Comparison of ENCODE assay signal across 10 cellular contexts in the genomic region with DNA sequence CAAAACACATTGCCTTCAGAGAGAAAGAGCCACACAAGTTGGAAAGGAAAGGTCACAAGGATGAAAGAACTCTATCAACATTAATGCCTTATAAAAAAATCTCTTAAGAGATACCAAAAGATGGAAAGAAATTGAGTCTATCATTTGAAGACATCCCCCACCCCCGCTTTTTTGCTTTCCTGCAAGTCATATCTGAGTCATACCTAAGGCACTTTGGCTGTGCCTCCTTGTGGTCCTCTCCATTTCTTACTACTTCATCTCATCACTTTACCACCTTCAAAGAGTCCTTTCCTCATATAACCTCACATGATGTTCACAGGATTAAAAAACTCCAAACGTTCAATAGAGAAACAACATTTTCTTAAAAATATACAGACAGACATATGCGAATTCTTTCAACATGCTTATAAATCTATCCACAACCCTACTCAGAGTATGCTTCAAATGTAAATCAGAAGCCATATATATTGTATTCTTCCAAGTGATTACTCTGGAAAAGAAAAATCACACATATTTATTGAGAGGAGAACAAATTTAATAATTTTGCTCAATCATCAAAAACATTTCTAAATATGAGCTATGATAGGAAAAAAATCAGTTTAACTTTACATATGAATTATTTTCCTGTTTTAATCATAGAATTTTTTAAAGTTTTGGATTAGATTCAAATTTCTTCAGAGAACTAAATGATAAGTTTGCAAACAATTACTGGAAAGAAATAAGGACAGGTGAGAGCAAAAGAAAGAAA.
DNase-seq lines count a peak whose midpoint lies in the region; ATAC-seq, FAIRE-seq and TF ChIP-seq lines count a peak whose summit lies in the region.
"Had no signal": no experiment of that assay in that cellular context is flagged by ENCODE, and none has a peak within 500 bp of the region (broad histone marks: within the 10 kb centered on the region; RNA-seq: fewer than 3 reads in every experiment).

No MANE protein-coding gene starts in this region.

- H2AK5ac ChIP-seq in IMR-90 (ENCODE audit: low read depth, low read length) = no peak overlapping the region

- no peak overlapping the region for H4K91ac ChIP-seq in IMR-90 (ENCODE audit: insufficient read depth, low read depth, low read length)

- no peak for FAIRE-seq in keratinocyte (lab: Jason Lieb, UNC)
- FAIRE-seq: H1 had no signal

- ATAC-seq in IMR-90 (ENCODE audit: low read depth) (no peak), GM21447 (IDR thresholded peaks at IDR 0.05; ENCODE audit: unreplicated experiment) (no peak)
- ATAC-seq in activated T-cell treated with anti-CD3 and anti-CD28 coated beads, Interleukin-2, amount 50 U/mL, for 4 hours = peak; percentile 77 to 79

- H3K27ac ChIP-seq in IMR-90 (ENCODE audit: insufficient read depth, low read length) (no peak overlapping the region), keratinocyte (ENCODE audit: control insufficient read depth, insufficient read depth, low read length) (no peak overlapping the region)
- H3K27ac ChIP-seq: spleen had no signal

- H3K23ac ChIP-seq in IMR-90 (ENCODE audit: low read depth, low read length) = no peak overlapping the region

- H3K9me3 Mint-ChIP-seq in activated T-cell treated with anti-CD3 and anti-CD28 coated beads, Interleukin-2, amount 50 U/mL, for 4 hours = peaks cover 5% of the 10 kb centered on the region

- intact Hi-C loops in IMR-90 (cut with micrococcal nuclease) = no loop called here

- H3K4me3 ChIP-seq in IMR-90 (ENCODE audit: insufficient read depth, low read depth, low read length) = no peak overlapping the region
- no peak overlapping the region for H3K4me3 ChIP-seq in keratinocyte (ENCODE audit: control insufficient read depth in 2 of 3, extremely low read depth in 1 of 3, insufficient read depth in 2 of 3, low read depth in 1 of 3, low read length in 3 of 3)
- H3K4me3 ChIP-seq: spleen had no signal

- TF ChIP-seq RAD21 in IMR-90 (IDR thresholded peaks at IDR 0.05; ENCODE audit: low read length) = no peak

- no peak overlapping the region for H4K5ac ChIP-seq in IMR-90 (ENCODE audit: low read depth, low read length)

- dilution Hi-C loops in IMR-90 (cut with HindIII; ENCODE audit: low sequenced_read_pairs, unreplicated experiment) (no loop called here), keratinocyte (cut with MboI; ENCODE audit: extremely low pct_ligation_motif_present, low sequenced_read_pairs) (no loop called here)

- 72% methylated on average over 2 of the region's 3 CpGs; no CpG with 5 or more reads in 1 of the 2 experiments for WGBS in IMR-90 (ENCODE audit: extremely low coverage in 2 of 2, insufficient read length in 1 of 2), 2 experiments

- peaks cover 6% of the 10 kb centered on the region for H3K36me3 Mint-ChIP-seq in activated T-cell treated with anti-CD3 and anti-CD28 coated beads, Interleukin-2, amount 50 U/mL, for 4 hours (ENCODE audit: insufficient read depth)

- CTCF ChIA-PET in IMR-90 (lab: Yijun Ruan, JAX) = no interaction called here

- no peak overlapping the region for H3K18ac ChIP-seq in IMR-90 (ENCODE audit: low read depth, low read length)

- H3K4me3 Mint-ChIP-seq in activated T-cell treated with anti-CD3 and anti-CD28 coated beads, Interleukin-2, amount 50 U/mL, for 4 hours = peak overlapping the region; percentile 11

- no peaks in the 10 kb centered on the region for H3K27me3 Mint-ChIP-seq in activated T-cell treated with anti-CD3 and anti-CD28 coated beads, Interleukin-2, amount 50 U/mL, for 4 hours (ENCODE audit: low read depth)

- H3K4me2 ChIP-seq in IMR-90 (ENCODE audit: low read depth, low read length) = no peak overlapping the region
- no peak overlapping the region for H3K4me2 ChIP-seq in keratinocyte (ENCODE audit: control insufficient read depth, extremely low read depth, insufficient read depth, low read depth, low read length)

- H2AK9ac ChIP-seq in IMR-90 (replicated peaks; ENCODE audit: low read depth, low read length, poor library complexity) = no peak overlapping the region

- H4K20me1 ChIP-seq in IMR-90 (ENCODE audit: insufficient read depth, low read length) = no peaks in the 10 kb centered on the region
- no peaks in the 10 kb centered on the region for H4K20me1 ChIP-seq in keratinocyte (ENCODE audit: control insufficient read depth, extremely low read depth, insufficient read depth, low read length)

- in situ Hi-C loops in IMR-90 (cut with MboI; ENCODE audit: low sequenced_read_pairs) = no loop called here

- no peak overlapping the region for H3K9ac ChIP-seq in IMR-90 (ENCODE audit: low read depth, low read length)
- no peak overlapping the region for H3K9ac ChIP-seq in keratinocyte (ENCODE audit: control insufficient read depth, extremely low read depth, insufficient read depth, low read length)

- H3K9me1 ChIP-seq in IMR-90 (ENCODE audit: insufficient read depth, low read length) = no peaks in the 10 kb centered on the region
- no peaks in the 10 kb centered on the region for H3K9me1 ChIP-seq in keratinocyte (ENCODE audit: control insufficient read depth, extremely low read depth, insufficient read depth, low read length)

- no peak overlapping the region for H3K56ac ChIP-seq in IMR-90 (ENCODE audit: extremely low read depth, insufficient read depth, low read length)

- H2BK120ac ChIP-seq in IMR-90 (ENCODE audit: low read depth, low read length) = no peak overlapping the region

- H3K79me2 ChIP-seq in keratinocyte (ENCODE audit: control insufficient read depth, insufficient read depth, low read length) = no peaks in the 10 kb centered on the region

- H3K4me1 ChIP-seq in IMR-90 (ENCODE audit: control insufficient read depth, insufficient read depth, low read length) (no peaks in the 10 kb centered on the region), keratinocyte (ENCODE audit: control insufficient read depth, extremely low read depth, insufficient read depth, low read length) (peaks cover 16% of the 10 kb centered on the region)
- H3K4me1 ChIP-seq: spleen had no signal

- H3K79me1 ChIP-seq in IMR-90 (ENCODE audit: low read depth in 1 of 2, low read length in 2 of 2) = no peaks in the 10 kb centered on the region

- no peaks in the 10 kb centered on the region for H3K36me3 ChIP-seq in IMR-90 (ENCODE audit: control insufficient read depth, insufficient read depth, low read length)
- no peaks in the 10 kb centered on the region for H3K36me3 ChIP-seq in keratinocyte (ENCODE audit: control insufficient read depth in 2 of 2, extremely low read depth in 1 of 2, insufficient read depth in 2 of 2, low read length in 2 of 2)
- H3K36me3 ChIP-seq: spleen had no signal

- peaks cover 63% of the 10 kb centered on the region for H3K4me1 Mint-ChIP-seq in activated T-cell treated with anti-CD3 and anti-CD28 coated beads, Interleukin-2, amount 50 U/mL, for 4 hours (ENCODE audit: low read depth)

- no peak overlapping the region for H2BK20ac ChIP-seq in IMR-90 (ENCODE audit: low read depth, low read length)

- DNase-seq in IMR-90 (peak; percentile 59), keratinocyte (ENCODE audit: low read depth, low spot score) (peak; percentile 2), T1000 (lab: John Stamatoyannopoulos, UW) (no peak), ureter (ENCODE audit: low spot score) (no peak)
- DNase-seq in activated T-cell treated with anti-CD3 and anti-CD28 coated beads, Interleukin-2, amount 50 U/mL, for 4 hours = no peak
- DNase-seq in stimulated activated naive CD4-positive, alpha-beta T cell treated with Interleukin-2 at 50 U/mL for 16 hours (lab: John Stamatoyannopoulos, UW) = peak; percentile 41
- DNase-seq: NCI-H748 treated with DMSO at 0.1 percent for 48 hours, spleen had no signal

- H3K14ac ChIP-seq in IMR-90 (replicated peaks; ENCODE audit: low read depth, low read length) = no peak overlapping the region

- POLR2A ChIA-PET in IMR-90 (lab: Charles Lee; ENCODE audit: unreplicated experiment) = no interaction called here

- no peaks in the 10 kb centered on the region for H3K27me3 ChIP-seq in IMR-90 (ENCODE audit: control insufficient read depth, insufficient read depth, low read length)
- no peaks in the 10 kb centered on the region for H3K27me3 ChIP-seq in keratinocyte (ENCODE audit: control insufficient read depth, extremely low read depth, insufficient read depth, low read length)
- H3K27me3 ChIP-seq: spleen had no signal

- no peak overlapping the region for H3K4ac ChIP-seq in IMR-90 (ENCODE audit: low read depth, low read length)

- H4K8ac ChIP-seq in IMR-90 (ENCODE audit: low read depth in 2 of 2, low read length in 2 of 2) = no peak overlapping the region

- no peak overlapping the region for H2BK15ac ChIP-seq in IMR-90 (ENCODE audit: low read depth, low read length)

- H3K9me3 ChIP-seq in IMR-90 (ENCODE audit: control insufficient read depth, insufficient read depth, low read length) (no peaks in the 10 kb centered on the region), keratinocyte (ENCODE audit: control insufficient read depth, low read depth, low read length) (no peaks in the 10 kb centered on the region)

- no peak for TF ChIP-seq CTCF in IMR-90 (conservative IDR thresholded peaks at IDR 0.05; ENCODE audit: low read depth, low read length)
- no peak for TF ChIP-seq CTCF in keratinocyte (optimal IDR thresholded peaks at IDR 0.05 in 1 of 3, IDR thresholded peaks at IDR 0.05 in 1 of 3, conservative IDR thresholded peaks at IDR 0.05 in 1 of 3; ENCODE audit: extremely low read depth in 1 of 3, insufficient read depth in 2 of 3, low read length in 3 of 3)

- H2AFZ ChIP-seq in IMR-90 (replicated peaks; ENCODE audit: low read length, poor library complexity) (no peak overlapping the region), keratinocyte (ENCODE audit: control insufficient read depth, low read length) (no peak overlapping the region)

- no TSS peak for BruUV-seq in IMR-90 (replicated peaks; lab: Mats Ljungman, UMichigan)

- TF ChIP-seq POLR2A in IMR-90 (IDR thresholded peaks at IDR 0.05; ENCODE audit: low read depth, low read length) = no peak

- no peak overlapping the region for H2BK5ac ChIP-seq in IMR-90 (ENCODE audit: low read depth, low read length, poor library complexity, severe bottlenecking)

TF ChIP-seq in IMR-90, 13 proteins besides CTCF, POLR2A, EP300 and RAD21:
- TF ChIP-seq MXI1 (IDR thresholded peaks at IDR 0.05; ENCODE audit: borderline replicate concordance, low read depth, low read length) = no peak
- TF ChIP-seq MAFK (IDR thresholded peaks at IDR 0.05; ENCODE audit: low read depth, low read length) = peak; percentile 70

Comparison
In these comparisons a context has a peak if more than half of its experiments do, and no peak if none do; other contexts are left out.
1. ATAC-seq: peak in activated T-cell treated with anti-CD3 and anti-CD28 coated beads, Interleukin-2, amount 50 U/mL, for 4 hours (2 of 2); none in IMR-90 (single experiment) and GM21447 (single experiment).
2. DNase-seq: peak in IMR-90 (single experiment), keratinocyte (single experiment) and stimulated activated naive CD4-positive, alpha-beta T cell treated with Interleukin-2 at 50 U/mL for 16 hours (single experiment); none in activated T-cell treated with anti-CD3 and anti-CD28 coated beads, Interleukin-2, amount 50 U/mL, for 4 hours (single experiment), T1000 (single experiment) and ureter (single experiment).